ENCODE assay signal across 17 cellular contexts in genomic region chr4:30868257-30868656, GRCh38.
DNase-seq lines count a peak whose midpoint lies in the region; ATAC-seq and TF ChIP-seq lines count a peak whose summit lies in the region.
"Had no signal": no experiment of that assay in that cellular context is flagged by ENCODE, and none has a peak within 500 bp of the region (broad histone marks: within the 10 kb centered on the region; RNA-seq: fewer than 3 reads in every experiment).

No MANE protein-coding gene starts in this region.

- ATAC-seq in RWPE2 (ENCODE audit: low read depth) (no peak), aorta (ENCODE audit: low FRiP score) (no peak), Right ventricle myocardium superior (ENCODE audit: poor library complexity) (no peak)
- ATAC-seq: GM23338, HepG2 had no signal

- DNase-seq in RWPE2 (ENCODE audit: low spot score), result no peak
- no peak for DNase-seq in glutamatergic neuron
- DNase-seq in putamen (ENCODE audit: low spot score), result peak; percentile 18
- DNase-seq in aorta, result no peak
- DNase-seq in pons (ENCODE audit: low spot score), result no peak
- DNase-seq in Right ventricle myocardium superior, result no peak
- no peak for DNase-seq in stimulated activated CD8-positive, alpha-beta memory T cell treated with anti-CD3 and anti-CD28 coated beads, Interleukin-4, amount 100 ng/mL, for 48 hours
- DNase-seq: CD8-positive, alpha-beta memory T cell; KG1; NCI-H1417; NCI-H1930; NCI-H345 had no signal

- intact Hi-C loops in aorta (cut with DNase I) (loop anchor here in 1 of 2 donors (10.0 kb wide), 1 partner anchor 143 kb away; the partner anchor contains the start of gene PCDH7), Right ventricle myocardium superior (cut with DNase I) (no loop called here)

- H3K36me3 ChIP-seq in RWPE2 (ENCODE audit: low read depth) (no peaks in the 10 kb centered on the region), aorta (ENCODE audit: control insufficient read depth in 1 of 2, insufficient read depth in 2 of 2, low read length in 1 of 2) (no peaks in the 10 kb centered on the region)
- H3K36me3 ChIP-seq: BLaER1 treated with 17β-estradiol and CSF1 and Interleukin-3, amounts not matched to agents 10 nM and 100 nM; SJSA1 had no signal

- H3K4me1 ChIP-seq in RWPE2 (ENCODE audit: insufficient read depth, poor library complexity, severe bottlenecking) (peaks cover 18% of the 10 kb centered on the region), aorta (ENCODE audit: control insufficient read depth in 1 of 2, insufficient read depth in 2 of 2, low read length in 2 of 2) (peaks cover 0 to 11% of the 10 kb centered on the region in 2 donors)
- H3K4me1 ChIP-seq: BLaER1 treated with 17β-estradiol and CSF1 and Interleukin-3, amounts not matched to agents 10 nM and 100 nM; SJSA1 had no signal

- WGBS in aorta, 2 donors, result 25 to 32% methylated on average over 3 of the region's 3 CpGs

- H3K27ac Mint-ChIP-seq in glutamatergic neuron (ENCODE audit: unreplicated experiment), result peak overlapping the region; percentile 33
- H3K27ac Mint-ChIP-seq: CD8-positive, alpha-beta memory T cell had no signal

- H3K4me3 Mint-ChIP-seq in glutamatergic neuron (ENCODE audit: unreplicated experiment), result no peak overlapping the region
- H3K4me3 Mint-ChIP-seq: CD8-positive, alpha-beta memory T cell; GM23338 had no signal

- no peak overlapping the region for H3K4me3 ChIP-seq in RWPE2 (ENCODE audit: severe bottlenecking)
- no peak overlapping the region for H3K4me3 ChIP-seq in aorta (ENCODE audit: low read length in 2 of 2)
- H3K4me3 ChIP-seq: BLaER1 treated with 17β-estradiol and CSF1 and Interleukin-3, amounts not matched to agents 10 nM and 100 nM; GM23338; SJSA1 had no signal

- H3K9me3 Mint-ChIP-seq in glutamatergic neuron (ENCODE audit: unreplicated experiment), result peaks cover 6% of the 10 kb centered on the region
- H3K9me3 Mint-ChIP-seq: GM23338 had no signal

- H3K36me3 Mint-ChIP-seq in glutamatergic neuron (ENCODE audit: unreplicated experiment), result no peaks in the 10 kb centered on the region

- H3K27me3 Mint-ChIP-seq in glutamatergic neuron (ENCODE audit: unreplicated experiment), result peaks cover 4% of the 10 kb centered on the region
- H3K27me3 Mint-ChIP-seq: CD8-positive, alpha-beta memory T cell had no signal

- no peak for TF ChIP-seq CTCF in RWPE2 (IDR thresholded peaks at IDR 0.05; ENCODE audit: poor library complexity, severe bottlenecking)
- TF ChIP-seq CTCF in glutamatergic neuron (IDR thresholded peaks at IDR 0.05; ENCODE audit: partially characterized antibody, unreplicated experiment), result no peak

- H3K27ac ChIP-seq in RWPE2 (ENCODE audit: poor library complexity, severe bottlenecking) (peak overlapping the region; percentile 69), aorta (ENCODE audit: low read depth in 1 of 2, low read length in 2 of 2) (peak overlapping the region; percentile 77 to 80)
- H3K27ac ChIP-seq: BLaER1 treated with 17β-estradiol and CSF1 and Interleukin-3, amounts not matched to agents 10 nM and 100 nM; RWPE1; SJSA1 had no signal

- H3K27me3 ChIP-seq in RWPE2 (ENCODE audit: insufficient read depth, poor library complexity, severe bottlenecking) (no peaks in the 10 kb centered on the region), aorta (ENCODE audit: control insufficient read depth in 1 of 2, insufficient read depth in 2 of 2, low read length in 1 of 2) (no peaks in the 10 kb centered on the region)
- H3K27me3 ChIP-seq: BLaER1 treated with 17β-estradiol and CSF1 and Interleukin-3, amounts not matched to agents 10 nM and 100 nM; SJSA1 had no signal

- H3K4me1 Mint-ChIP-seq in glutamatergic neuron (ENCODE audit: low read depth, unreplicated experiment), result peaks cover 2% of the 10 kb centered on the region
- H3K4me1 Mint-ChIP-seq: CD8-positive, alpha-beta memory T cell had no signal

- no peaks in the 10 kb centered on the region for H3K9me3 ChIP-seq in RWPE2 (ENCODE audit: severe bottlenecking)
- H3K9me3 ChIP-seq in aorta (ENCODE audit: control insufficient read depth, low read length), result no peaks in the 10 kb centered on the region
- H3K9me3 ChIP-seq: BLaER1 treated with 17β-estradiol and CSF1 and Interleukin-3, amounts not matched to agents 10 nM and 100 nM; SJSA1 had no signal
